In the genomic region with DNA sequence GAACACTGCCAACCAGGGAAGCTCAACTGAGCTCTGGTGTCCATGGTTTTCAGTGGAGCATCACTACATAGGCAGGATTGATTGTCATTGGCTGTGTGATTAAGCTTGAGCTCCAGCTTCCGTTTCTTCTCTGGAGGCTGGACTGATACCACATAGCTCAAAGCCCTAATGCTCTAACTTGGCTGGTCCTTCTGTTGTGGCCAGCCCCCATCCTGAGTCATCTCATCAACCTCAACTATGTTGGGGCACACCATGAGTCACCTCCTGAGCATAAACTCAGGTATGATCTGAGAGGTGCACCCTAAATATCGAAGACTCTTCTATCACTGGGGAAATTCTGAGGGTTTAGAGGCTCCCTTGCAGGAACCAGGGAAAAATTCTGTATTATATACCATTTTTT, we compare ENCODE assay signal across 10 cellular contexts.
A peak's percentile ranks its signal among the peaks of the same experiment; 100 is the strongest.
DNase-seq lines count a peak whose midpoint lies in the region; ATAC-seq, FAIRE-seq and TF ChIP-seq lines count a peak whose summit lies in the region.
"Had no signal": no experiment of that assay in that cellular context is flagged by ENCODE, and none has a peak within 500 bp of the region (broad histone marks: within the 10 kb centered on the region; RNA-seq: fewer than 3 reads in every experiment).

No MANE protein-coding gene starts in this region.

- no peak overlapping the region for H2BK5ac ChIP-seq in H1 (ENCODE audit: low read depth, low read length)

- H3K4me2 ChIP-seq in MM.1S (ENCODE audit: low read depth, low read length) (peak overlapping the region; percentile 7; the same call in 1 of the 2 replicates), H1 (ENCODE audit: insufficient read depth in 1 of 2, low read depth in 2 of 2, low read length in 2 of 2) (no peak overlapping the region)

- H3K4me3 ChIP-seq in MM.1S (ENCODE audit: low read length) (no peak overlapping the region), H1 (ENCODE audit: extremely low read depth in 1 of 4, insufficient read depth in 2 of 4, low read depth in 3 of 4, low read length in 4 of 4) (no peak overlapping the region)
- H3K4me3 ChIP-seq: cardiac muscle cell had no signal

- H3K9me3 Mint-ChIP-seq in CD4-positive, alpha-beta T cell: no peaks in the 10 kb centered on the region

- no peaks in the 10 kb centered on the region for H3K36me3 Mint-ChIP-seq in CD4-positive, alpha-beta T cell (ENCODE audit: low read depth)

- no peaks in the 10 kb centered on the region for H3K79me2 ChIP-seq in MM.1S (ENCODE audit: low read length)
- no peaks in the 10 kb centered on the region for H3K79me2 ChIP-seq in H1 (ENCODE audit: control insufficient read depth in 1 of 2, insufficient read depth in 2 of 2, low read length in 2 of 2)

- H3K79me1 ChIP-seq in H1 (ENCODE audit: low read depth, low read length): no peaks in the 10 kb centered on the region

- H2AFZ ChIP-seq in MM.1S (ENCODE audit: low read length) (no peak overlapping the region), H1 (ENCODE audit: low read length) (no peak overlapping the region)

- H3K4me1 Mint-ChIP-seq in CD4-positive, alpha-beta T cell (ENCODE audit: low read depth): no peaks in the 10 kb centered on the region

- no peak overlapping the region for H3K14ac ChIP-seq in H1 (ENCODE audit: insufficient read length)

- 0 out of 2 replicates have a peak overlapping the region, but pooled peaks have one; percentile 23 for H2BK12ac ChIP-seq in H1 (ENCODE audit: low read depth, low read length)

- TF ChIP-seq POLR2A in H1 (IDR thresholded peaks at IDR 0.05; ENCODE audit: control extremely low read depth in 1 of 2, low read depth in 2 of 2, low read length in 2 of 2) (no peak), erythroblast (IDR thresholded peaks at IDR 0.05; ENCODE audit: low read length) (no peak)

- POLR2A ChIA-PET in H1 (lab: Charles Lee; ENCODE audit: partially characterized antibody): no interaction called here
- POLR2A ChIA-PET in CD4-positive, alpha-beta T cell (lab: Charles Lee): no interaction called here

- no peak overlapping the region for H3K18ac ChIP-seq in H1 (ENCODE audit: extremely low read depth, low read length)

- WGBS in H1 (ENCODE audit: extremely low coverage in 1 of 2, insufficient coverage in 1 of 2, insufficient read length in 1 of 2, insufficient replicate concordance in 2 of 2, low coverage in 1 of 2, low lambda C conversion rate in 2 of 2, missing lambda C conversion rate in 1 of 2), 2 experiments: 90% methylated on average over 2 of the region's 2 CpGs; no CpG with 5 or more reads in 1 of the 2 experiments

- no peaks in the 10 kb centered on the region for H3K27me3 Mint-ChIP-seq in CD4-positive, alpha-beta T cell

- no peaks in the 10 kb centered on the region for H3K23me2 ChIP-seq in H1 (ENCODE audit: low read depth, low read length)

- H3K4me1 ChIP-seq in MM.1S (ENCODE audit: low read length): peaks cover 27% of the 10 kb centered on the region
- H3K4me1 ChIP-seq in H1 (replicated peaks in 1 of 4; ENCODE audit: control insufficient read depth in 3 of 4, insufficient read depth in 4 of 4, low read length in 3 of 4): peaks cover 3 to 6% (median 5%) of the 10 kb centered on the region in 4 experiments

- no peaks in the 10 kb centered on the region for H3K9me2 ChIP-seq in MM.1S (replicated peaks; ENCODE audit: insufficient read depth, low read length)

- H3K9me3 ChIP-seq in MM.1S (replicated peaks; ENCODE audit: insufficient read depth, low read length) (no peaks in the 10 kb centered on the region), H1 (ENCODE audit: insufficient read depth in 2 of 2, low read depth in 1 of 2, low read length in 1 of 2) (no peaks in the 10 kb centered on the region)
- no peaks in the 10 kb centered on the region for H3K9me3 ChIP-seq in CD4-positive, alpha-beta T cell (ENCODE audit: control insufficient read depth, low read length)

- H2BK120ac ChIP-seq in H1 (replicated peaks; ENCODE audit: low read depth, low read length): no peak overlapping the region

- H4K91ac ChIP-seq in H1 (replicated peaks; ENCODE audit: insufficient read length, low read length): no peak overlapping the region

- H3K4ac ChIP-seq in H1 (replicated peaks; ENCODE audit: insufficient read length, low read depth, low read length): no peak overlapping the region

- H3K56ac ChIP-seq in H1 (replicated peaks; ENCODE audit: insufficient read length, low read depth, low read length): no peak overlapping the region

- H2BK20ac ChIP-seq in H1 (ENCODE audit: low read length): no peak overlapping the region

- no peak overlapping the region for H4K5ac ChIP-seq in H1 (ENCODE audit: insufficient read length, low read depth, low read length)

- no peak overlapping the region for H3K23ac ChIP-seq in H1 (ENCODE audit: insufficient read length)

- DNase-seq in EL (peak; percentile 77), MM.1S (peak; percentile 36), H1 (ENCODE audit: low read depth in 1 of 2, low spot score in 2 of 2) (no peak), GF-D8 (lab: John Stamatoyannopoulos, UW) (no peak), erythroblast (lab: John Stamatoyannopoulos, UW) (no peak)
- DNase-seq in activated CD4-positive, CD25-positive, alpha-beta regulatory T cell (lab: John Stamatoyannopoulos, UW): no peak
- no peak for DNase-seq in CD4-positive, alpha-beta T cell
- DNase-seq: kidney glomerular epithelial cell had no signal

- no peaks in the 10 kb centered on the region for H3K27me3 ChIP-seq in MM.1S (replicated peaks; ENCODE audit: insufficient read depth, low read length)
- H3K27me3 ChIP-seq in H1 (replicated peaks in 1 of 4; ENCODE audit: control insufficient read depth in 3 of 4, extremely low read depth in 1 of 4, insufficient read depth in 3 of 4, low read length in 3 of 4): no peaks in the 10 kb centered on the region
- H3K27me3 ChIP-seq in CD4-positive, alpha-beta T cell (ENCODE audit: control insufficient read depth, insufficient read depth, low read length): no peaks in the 10 kb centered on the region
- H3K27me3 ChIP-seq: cardiac muscle cell had no signal

- H3K27ac ChIP-seq in MM.1S (ENCODE audit: low read length) (no peak overlapping the region), H1 (ENCODE audit: low read depth, low read length) (no peak overlapping the region)
- no peak overlapping the region for H3K27ac ChIP-seq in CD4-positive, alpha-beta T cell (ENCODE audit: low read depth, low read length)
- H3K27ac ChIP-seq: cardiac muscle cell had no signal

- no peaks in the 10 kb centered on the region for H4K20me1 ChIP-seq in MM.1S (ENCODE audit: insufficient read depth, low read length)
- H4K20me1 ChIP-seq in H1 (replicated peaks in 1 of 2; ENCODE audit: control insufficient read depth in 1 of 2, insufficient read depth in 2 of 2, low read length in 2 of 2): no peaks in the 10 kb centered on the region

- FAIRE-seq in H1 (lab: Jason Lieb, UNC): no peak

- intact Hi-C loops in CD4-positive, alpha-beta T cell (cut with DNase I, micrococcal nuclease): no loop called here

- TF ChIP-seq CTCF in MM.1S (IDR thresholded peaks at IDR 0.05; ENCODE audit: low read length): no peak
- TF ChIP-seq CTCF in H1 (IDR thresholded peaks at IDR 0.05; ENCODE audit: control extremely low read depth in 1 of 3, insufficient read depth in 1 of 3, low read depth in 1 of 3, low read length in 3 of 3): no peak
- no peak for TF ChIP-seq CTCF in CD4-positive, alpha-beta T cell (IDR thresholded peaks at IDR 0.05)

- H3K4me3 Mint-ChIP-seq in CD4-positive, alpha-beta T cell: no peak overlapping the region

- no peak overlapping the region for H3K9ac ChIP-seq in MM.1S (ENCODE audit: low read length)
- no peak overlapping the region for H3K9ac ChIP-seq in H1 (replicated peaks in 1 of 4; ENCODE audit: extremely low read depth in 1 of 4, low read depth in 3 of 4, low read length in 3 of 4)

- H2AK5ac ChIP-seq in H1 (ENCODE audit: low read depth, low read length): 0 out of 2 replicates have a peak overlapping the region, but pooled peaks have one; percentile 10

- no peak for TF ChIP-seq RAD21 in H1 (IDR thresholded peaks at IDR 0.05 in 1 of 2, conservative IDR thresholded peaks at IDR 0.05 in 1 of 2; ENCODE audit: low read depth in 2 of 2, low read length in 2 of 2)

- no peak for TF ChIP-seq EP300 in H1 (IDR thresholded peaks at IDR 0.05; ENCODE audit: borderline replicate concordance in 1 of 2, low read depth in 2 of 2, low read length in 2 of 2)

- H3K36me3 ChIP-seq in MM.1S (replicated peaks; ENCODE audit: insufficient read depth, low read length): no peaks in the 10 kb centered on the region
- no peaks in the 10 kb centered on the region for H3K36me3 ChIP-seq in H1 (ENCODE audit: control insufficient read depth in 2 of 4, insufficient read depth in 4 of 4, low read length in 3 of 4)
- H3K36me3 ChIP-seq: cardiac muscle cell had no signal

- no peak overlapping the region for H4K8ac ChIP-seq in H1 (ENCODE audit: extremely low read depth, insufficient read depth, low read length)

- H3K27ac Mint-ChIP-seq in CD4-positive, alpha-beta T cell: no peak overlapping the region

- peak; percentile 68 for ATAC-seq in GM21529 (IDR thresholded peaks at IDR 0.05; ENCODE audit: unreplicated experiment)
- ATAC-seq in CD4-positive, alpha-beta T cell (ENCODE audit: poor library complexity): no peak

- no peaks in the 10 kb centered on the region for H3F3A ChIP-seq in MM.1S (ENCODE audit: insufficient read depth, low read length)

- no peak overlapping the region; the same call in 1 of the 2 replicates for H2BK15ac ChIP-seq in H1 (ENCODE audit: low read length)

- CTCF ChIA-PET in H1 (lab: Charles Lee; ENCODE audit: partially characterized antibody): interaction anchor here (1.0 kb wide), 1 partner anchor 11 kb away, joined by 3 read pairs; no protein-coding TSS in a partner anchor
- CTCF ChIA-PET in CD4-positive, alpha-beta T cell (lab: Charles Lee): no interaction called here

TF ChIP-seq in H1, 55 proteins besides CTCF, POLR2A, EP300 and RAD21 (continues in another document):
- TF ChIP-seq, protein P1, sequence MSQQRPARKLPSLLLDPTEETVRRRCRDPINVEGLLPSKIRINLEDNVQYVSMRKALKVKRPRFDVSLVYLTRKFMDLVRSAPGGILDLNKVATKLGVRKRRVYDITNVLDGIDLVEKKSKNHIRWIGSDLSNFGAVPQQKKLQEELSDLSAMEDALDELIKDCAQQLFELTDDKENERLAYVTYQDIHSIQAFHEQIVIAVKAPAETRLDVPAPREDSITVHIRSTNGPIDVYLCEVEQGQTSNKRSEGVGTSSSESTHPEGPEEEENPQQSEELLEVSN (IDR thresholded peaks at IDR 0.05): no peak
- TF ChIP-seq PHF8 (conservative IDR thresholded peaks at IDR 0.05; ENCODE audit: low read depth, low read length) (no peak), BRCA1 (IDR thresholded peaks at IDR 0.05; ENCODE audit: low read depth, low read length) (no peak), RFX5 (IDR thresholded peaks at IDR 0.05; ENCODE audit: borderline replicate concordance, low read depth, low read length) (no peak), SP4 (IDR thresholded peaks at IDR 0.05; ENCODE audit: low read length) (no peak), SRF (IDR thresholded peaks at IDR 0.05; ENCODE audit: low read depth, low read length) (no peak), HDAC2 (IDR thresholded peaks at IDR 0.05; ENCODE audit: borderline replicate concordance in 1 of 2, low read depth in 2 of 2, low read length in 2 of 2) (no peak), KDM5A (IDR thresholded peaks at IDR 0.05; ENCODE audit: low read length) (no peak), TAF1 (IDR thresholded peaks at IDR 0.05; ENCODE audit: low read depth, low read length) (no peak)

Comparison
In these comparisons a context has a peak if more than half of its experiments do, and no peak if none do; other contexts are left out.
1. DNase-seq: peak in EL (single experiment) and MM.1S (single experiment); none in H1 (0 of 2), GF-D8 (single experiment), activated CD4-positive, CD25-positive, alpha-beta regulatory T cell (0 of 4), CD4-positive, alpha-beta T cell (0 of 10) and erythroblast (0 of 2).